ENCODE assay signal across 33 cellular contexts in genomic region chr22:26316732-26317131, GRCh38.
A peak's percentile ranks its signal among the peaks of the same experiment; 100 is the strongest.
DNase-seq lines count a peak whose midpoint lies in the region; ATAC-seq, FAIRE-seq and TF ChIP-seq lines count a peak whose summit lies in the region.
"Had no signal": no experiment of that assay in that cellular context is flagged by ENCODE, and none has a peak within 500 bp of the region (broad histone marks: within the 10 kb centered on the region; RNA-seq: fewer than 3 reads in every experiment).

No MANE protein-coding gene starts in this region.

- H3K79me2 ChIP-seq in K562 (ENCODE audit: control insufficient read depth, insufficient read depth, low read length): no peaks in the 10 kb centered on the region

- H3K9me3 ChIP-seq in HEK293 (ENCODE audit: control insufficient read depth, insufficient read depth, low read depth, low read length) (no peaks in the 10 kb centered on the region), K562 (replicated peaks; ENCODE audit: control insufficient read depth, insufficient read depth, low read depth, low read length) (no peaks in the 10 kb centered on the region)
- H3K9me3 ChIP-seq: A549; BE2C; BLaER1; BLaER1 treated with 17β-estradiol and CSF1 and Interleukin-3, amounts not matched to agents 10 nM and 100 nM; Caco-2 had no signal

- BruUV-seq in K562 (replicated peaks; lab: Mats Ljungman, UMichigan): no TSS peak

- ATAC-seq in K562 (no peak), HG03095 (IDR thresholded peaks at IDR 0.05; ENCODE audit: unreplicated experiment) (no peak)
- no peak for ATAC-seq in activated CD4-positive, CD25-positive, alpha-beta regulatory T cell treated with anti-CD3 and anti-CD28 coated beads, Interleukin-2, amount 50 U/mL, for 24 hours
- ATAC-seq: A549; CD8-positive, alpha-beta T cell had no signal

- no peak overlapping the region for H3K27ac ChIP-seq in HEK293 (ENCODE audit: extremely low read depth, low read depth, low read length)
- H3K27ac ChIP-seq in K562 (ENCODE audit: extremely low read depth, low read depth, low read length): no peak overlapping the region
- H3K27ac ChIP-seq: 22Rv1; A549; BLaER1; BLaER1 treated with 17β-estradiol and CSF1 and Interleukin-3, amounts not matched to agents 10 nM and 100 nM; C4-2B had no signal

- no peak overlapping the region for H2AFZ ChIP-seq in K562 (ENCODE audit: low read depth, low read length)

- no peak overlapping the region for H3K4me3 ChIP-seq in HEK293 (ENCODE audit: low read depth, low read length)
- H3K4me3 ChIP-seq in K562: no peak overlapping the region
- H3K4me3 ChIP-seq: A549; BLaER1; BLaER1 treated with 17β-estradiol and CSF1 and Interleukin-3, amounts not matched to agents 10 nM and 100 nM had no signal

- peaks cover 5 to 16% of the 10 kb centered on the region in 2 experiments; a peak in 2 of 5 replicates for H3K27me3 ChIP-seq in K562 (ENCODE audit: control insufficient read depth in 2 of 2, insufficient read depth in 2 of 2, low read length in 2 of 2)
- H3K27me3 ChIP-seq: BE2C; BLaER1; BLaER1 treated with 17β-estradiol and CSF1 and Interleukin-3, amounts not matched to agents 10 nM and 100 nM had no signal

- in situ Hi-C loops in K562 (cut with MboI): no loop called here

- no peaks in the 10 kb centered on the region for H3K36me3 ChIP-seq in HEK293 (ENCODE audit: control insufficient read depth in 2 of 2, insufficient read depth in 1 of 2, low read length in 2 of 2)
- H3K36me3 ChIP-seq in K562 (ENCODE audit: control insufficient read depth, insufficient read depth, low read length): no peaks in the 10 kb centered on the region
- H3K36me3 ChIP-seq: BE2C; BLaER1; BLaER1 treated with 17β-estradiol and CSF1 and Interleukin-3, amounts not matched to agents 10 nM and 100 nM had no signal

- H3K9me1 ChIP-seq in K562 (ENCODE audit: control insufficient read depth, insufficient read depth, low read length): no peaks in the 10 kb centered on the region

- intact Hi-C loops in K562 (cut with micrococcal nuclease): no loop called here

- no peaks in the 10 kb centered on the region for H4K20me1 ChIP-seq in K562 (replicated peaks; ENCODE audit: control insufficient read depth, insufficient read depth, low read length)
- H4K20me1 ChIP-seq: BLaER1 had no signal

- TF ChIP-seq CTCF in HEK293 (tag by site-specific recombination; IDR thresholded peaks at IDR 0.05): no peak
- no peak for TF ChIP-seq CTCF in K562 (IDR thresholded peaks at IDR 0.05 in 2 of 3, conservative IDR thresholded peaks at IDR 0.05 in 1 of 3; ENCODE audit: insufficient read depth in 2 of 3, low read depth in 1 of 3, low read length in 3 of 3)

- TF ChIP-seq EP300 in K562 (IDR thresholded peaks at IDR 0.05; ENCODE audit: low read length): no peak

- WGBS in K562 (ENCODE audit: insufficient coverage, low coverage, missing lambda C conversion rate): 0% methylated on average over 1 of the region's 1 CpG

- POLR2A ChIA-PET in HEK293 (lab: Yijun Ruan, JAX) (no interaction called here), K562 (lab: Yijun Ruan, JAX) (interaction anchor here (1.0 kb wide), 1 partner anchor 10 kb away, joined by 4 read pairs; no protein-coding TSS in a partner anchor)

- CTCF ChIA-PET in HEK293 (lab: Yijun Ruan, JAX) (interaction anchor here (1.0 kb wide), 1 partner anchor 14 kb away, joined by 3 read pairs; no protein-coding TSS in a partner anchor), K562 (lab: Yijun Ruan, JAX; ENCODE audit: low intra/inter-chr PET ratio) (no interaction called here)

- H3K9ac ChIP-seq in K562 (ENCODE audit: insufficient read depth in 1 of 2, low read depth in 2 of 2, low read length in 2 of 2): no peak overlapping the region
- H3K9ac ChIP-seq: BLaER1; BLaER1 treated with 17β-estradiol and CSF1 and Interleukin-3, amounts not matched to agents 10 nM and 100 nM had no signal

- DNase-seq in K562 (ENCODE audit: extremely low read depth in 1 of 4, low spot score in 3 of 4): no peak
- no peak for DNase-seq in urothelium cell line (ENCODE audit: low spot score)
- DNase-seq in NCI-H1417 (lab: John Stamatoyannopoulos, UW): no peak
- DNase-seq: 8988T; ACHN; AML-193; BE2C; C1 segment of cervical spinal cord; Caco-2; Calu3; CD4-positive, alpha-beta memory T cell; CD4-positive, alpha-beta T cell; CD4-positive, CD25-positive, alpha-beta regulatory T cell; CD8-positive, alpha-beta memory T cell; CD8-positive, alpha-beta T cell; COR-L47; DMS 273 treated with DMSO at 0.1 percent for 48 hours; DMS153; DMS53; DMS79; DMS79 treated with DMSO at 0.1 percent for 48 hours; DND-41; EL had no signal

- H3K4me2 ChIP-seq in K562 (ENCODE audit: insufficient read depth, low read length): no peak overlapping the region
- H3K4me2 ChIP-seq: A549; BLaER1; BLaER1 treated with 17β-estradiol and CSF1 and Interleukin-3, amounts not matched to agents 10 nM and 100 nM had no signal

- FAIRE-seq in K562 (lab: Jason Lieb, UNC) (no peak), urothelium cell line (lab: Jason Lieb, UNC) (peak; percentile 27)
- FAIRE-seq: A204.1, A549, D721Med had no signal

- no peaks in the 10 kb centered on the region for H3K4me1 ChIP-seq in HEK293 (ENCODE audit: control insufficient read depth, insufficient read depth, low read length)
- H3K4me1 ChIP-seq in K562 (replicated peaks in 1 of 2; ENCODE audit: control insufficient read depth in 2 of 2, insufficient read depth in 2 of 2, low read length in 2 of 2): no peaks in the 10 kb centered on the region; a peak in 2 of 5 replicates
- H3K4me1 ChIP-seq: A549, BE2C, Caco-2 had no signal

- TF ChIP-seq POLR2A in K562 (conservative IDR thresholded peaks at IDR 0.05): no peak

- TF ChIP-seq RAD21 in K562 (CRISPR knock-in tag; conservative IDR thresholded peaks at IDR 0.05 in 1 of 2, IDR thresholded peaks at IDR 0.05 in 1 of 2): no peak

TF ChIP-seq in HEK293, 187 proteins besides CTCF, POLR2A, EP300 and RAD21:
- TF ChIP-seq IKZF3 (tag by site-specific recombination; IDR thresholded peaks at IDR 0.05) (no peak), ZNF366 (tag by site-specific recombination; conservative IDR thresholded peaks at IDR 0.05) (peak; percentile 52; the same call in 1 of the 2 replicates)

TF ChIP-seq in K562, 482 proteins besides CTCF, POLR2A, EP300 and RAD21:
- TF ChIP-seq, protein P1, sequence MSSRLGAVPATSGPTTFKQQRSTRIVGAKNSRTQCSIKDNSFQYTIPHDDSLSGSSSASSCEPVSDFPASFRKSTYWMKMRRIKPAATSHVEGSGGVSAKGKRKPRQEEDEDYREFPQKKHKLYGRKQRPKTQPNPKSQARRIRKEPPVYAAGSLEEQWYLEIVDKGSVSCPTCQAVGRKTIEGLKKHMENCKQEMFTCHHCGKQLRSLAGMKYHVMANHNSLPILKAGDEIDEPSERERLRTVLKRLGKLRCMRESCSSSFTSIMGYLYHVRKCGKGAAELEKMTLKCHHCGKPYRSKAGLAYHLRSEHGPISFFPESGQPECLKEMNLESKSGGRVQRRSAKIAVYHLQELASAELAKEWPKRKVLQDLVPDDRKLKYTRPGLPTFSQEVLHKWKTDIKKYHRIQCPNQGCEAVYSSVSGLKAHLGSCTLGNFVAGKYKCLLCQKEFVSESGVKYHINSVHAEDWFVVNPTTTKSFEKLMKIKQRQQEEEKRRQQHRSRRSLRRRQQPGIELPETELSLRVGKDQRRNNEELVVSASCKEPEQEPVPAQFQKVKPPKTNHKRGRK (tag; IDR thresholded peaks at IDR 0.05): peak; percentile 64
- no peak for TF ChIP-seq TRIM28 (IDR thresholded peaks at IDR 0.05)
